Comparison of ENCODE assay signal across 9 cellular contexts in the genomic region with DNA sequence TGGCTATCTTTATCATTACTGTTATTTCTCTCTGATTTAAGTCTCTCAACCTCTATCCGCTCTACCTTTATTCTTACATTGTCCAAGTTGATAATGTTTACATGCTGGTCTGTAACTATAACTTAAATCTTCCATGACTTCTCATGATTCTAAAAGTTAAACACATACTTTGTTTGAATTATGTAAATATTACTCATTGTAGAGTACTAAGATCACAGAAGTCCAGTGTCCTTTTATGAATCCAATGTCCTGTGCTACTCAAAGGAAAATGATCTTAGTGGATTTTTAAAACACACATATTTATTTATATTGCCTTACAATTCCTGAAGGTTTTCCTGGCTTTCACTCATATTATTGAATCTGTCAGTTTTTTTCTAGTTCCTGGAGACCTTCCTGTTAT.
"Had no signal": no experiment of that assay in that cellular context is flagged by ENCODE, and none has a peak within 500 bp of the region (broad histone marks: within the 10 kb centered on the region; RNA-seq: fewer than 3 reads in every experiment).

No MANE protein-coding gene starts in this region.

- H3K9ac ChIP-seq: GM23248 had no signal

- H3K4me1 ChIP-seq: HAP-1 had no signal

- ATAC-seq: HCT116, K562 had no signal

- H3K36me3 ChIP-seq: HAP-1 had no signal

- H3K4me3 Mint-ChIP-seq: HFFc6 had no signal

- H3K4me3 ChIP-seq: GM23248, HAP-1, K562 had no signal

- H3K27ac ChIP-seq: GM23248 had no signal

- H3K9me3 ChIP-seq: HAP-1 had no signal

- H3K27ac Mint-ChIP-seq: HFFc6 had no signal

- H2AFZ ChIP-seq: GM23248 had no signal

- H3K9me3 Mint-ChIP-seq: HFFc6 had no signal

- DNase-seq: GM23248, GOT3, H7, HFFc6, KG1 had no signal

- FAIRE-seq: HTR-8/SVneo, K562 had no signal
